In genomic region chr5:40405985-40406384, GRCh38 we compare ENCODE assay signal across 14 cellular contexts.
DNase-seq lines count a peak whose midpoint lies in the region; ATAC-seq and TF ChIP-seq lines count a peak whose summit lies in the region.
"Had no signal": no experiment of that assay in that cellular context is flagged by ENCODE, and none has a peak within 500 bp of the region (broad histone marks: within the 10 kb centered on the region; RNA-seq: fewer than 3 reads in every experiment).

No MANE protein-coding gene starts in this region.

- H3F3A ChIP-seq in smooth muscle cell (ENCODE audit: low read depth): no peaks in the 10 kb centered on the region

- no peak for TF ChIP-seq POLR2A in Peyer's patch (IDR thresholded peaks at IDR 0.05)

- H3K9me3 ChIP-seq in Peyer's patch (no peaks in the 10 kb centered on the region), smooth muscle cell (replicated peaks; ENCODE audit: low read depth) (no peaks in the 10 kb centered on the region)

- H4K20me1 ChIP-seq in smooth muscle cell (ENCODE audit: low read depth): no peaks in the 10 kb centered on the region

- no peak overlapping the region for H3K9ac ChIP-seq in smooth muscle cell (ENCODE audit: low read depth)

- TF ChIP-seq CTCF in Peyer's patch (IDR thresholded peaks at IDR 0.05): no peak
- no peak for TF ChIP-seq CTCF in smooth muscle cell (IDR thresholded peaks at IDR 0.05; ENCODE audit: borderline replicate concordance, insufficient read depth, poor library complexity, severe bottlenecking)
- TF ChIP-seq CTCF in coronary artery (IDR thresholded peaks at IDR 0.05): no peak

- peak overlapping the region; percentile 53 to 76 (median 64) for H3K27ac ChIP-seq in Peyer's patch
- H3K27ac ChIP-seq in epithelial cell of prostate: peak overlapping the region; percentile 47
- no peak overlapping the region for H3K27ac ChIP-seq in smooth muscle cell (ENCODE audit: low read depth)
- no peak overlapping the region for H3K27ac ChIP-seq in coronary artery

- peak overlapping the region; percentile 10 for H3K4me2 ChIP-seq in smooth muscle cell

- no peak for DNase-seq in activated CD4-positive, CD25-positive, alpha-beta regulatory T cell (lab: John Stamatoyannopoulos, UW)
- DNase-seq in Peyer's patch (no peak), epithelial cell of prostate (ENCODE audit: low read depth, low spot score) (no peak), smooth muscle cell (lab: John Stamatoyannopoulos, UW; ENCODE audit: unreplicated experiment) (no peak), coronary artery (ENCODE audit: low spot score) (no peak), AG20443 (ENCODE audit: low spot score) (no peak), C1 segment of cervical spinal cord (lab: John Stamatoyannopoulos, UW) (no peak)
- DNase-seq: 8988T; erythroblast; NCI-H1417; NCI-H774; stimulated activated CD4-positive, alpha-beta T cell treated with anti-CD3 and anti-CD28 coated beads, Interleukin-12 subunit alpha, Interleukin-12 subunit beta, amount 100 ng/mL, for 4 hours had no signal

- H3K4me1 ChIP-seq in Peyer's patch (peaks cover 0 to 25% (median 5%) of the 10 kb centered on the region in 4 donors), smooth muscle cell (ENCODE audit: low read depth) (no peaks in the 10 kb centered on the region)

- H3K36me3 ChIP-seq in Peyer's patch (no peaks in the 10 kb centered on the region), smooth muscle cell (ENCODE audit: low read depth) (no peaks in the 10 kb centered on the region)

- H2AFZ ChIP-seq in smooth muscle cell (ENCODE audit: low read depth): peak overlapping the region; percentile 3

- H3K27me3 ChIP-seq in Peyer's patch: no peaks in the 10 kb centered on the region
- H3K27me3 ChIP-seq in smooth muscle cell (ENCODE audit: low read depth): no peaks in the 10 kb centered on the region

- H3K79me2 ChIP-seq in smooth muscle cell (ENCODE audit: low read depth): no peaks in the 10 kb centered on the region

- WGBS in smooth muscle cell (ENCODE audit: low lambda C conversion rate): 61% methylated on average over 3 of the region's 3 CpGs

- ATAC-seq in activated CD4-positive, CD25-positive, alpha-beta regulatory T cell treated with anti-CD3 and anti-CD28 coated beads, Interleukin-2, amount 50 U/mL, for 24 hours: peak; percentile 13 to 20
- ATAC-seq: SK-N-SH treated with all-trans-retinoic acid at 6 μM for 48 hours had no signal

- H3K4me3 ChIP-seq in Peyer's patch: no peak overlapping the region
- no peak overlapping the region for H3K4me3 ChIP-seq in smooth muscle cell
- H3K4me3 ChIP-seq in coronary artery: no peak overlapping the region

Comparison
In these comparisons a context has a peak if more than half of its experiments do, and no peak if none do; other contexts are left out.
1. H3K27ac ChIP-seq: peak in Peyer's patch (4 of 4) and epithelial cell of prostate (single experiment); none in smooth muscle cell (single experiment) and coronary artery (0 of 2).